In the genomic region with DNA sequence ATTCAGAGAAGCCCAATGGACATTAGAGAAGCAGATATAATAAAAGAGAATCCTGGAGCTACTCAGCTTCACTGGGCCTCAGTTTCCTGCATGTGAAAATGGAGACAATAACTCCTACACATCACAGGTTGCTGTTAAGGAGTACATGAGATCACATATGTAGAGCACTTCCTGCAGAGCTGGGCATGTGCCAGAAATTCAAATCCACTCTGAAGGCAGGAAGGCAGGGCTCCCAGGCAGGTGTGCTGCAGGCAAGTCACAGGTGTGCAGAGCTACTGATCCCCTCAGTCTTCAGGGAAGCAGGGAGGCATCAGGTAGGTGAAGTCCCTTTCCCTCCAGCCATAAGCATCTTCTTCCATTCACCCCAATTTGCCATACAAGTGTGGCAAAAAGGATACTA, we compare ENCODE assay signal across 1 cellular context.
TF ChIP-seq lines count a peak whose summit lies in the region.

No MANE protein-coding gene starts in this region.

TF ChIP-seq in GM12878, 131 proteins besides CTCF, POLR2A, EP300 and RAD21:
- no peak for TF ChIP-seq RFX5 (IDR thresholded peaks at IDR 0.05; ENCODE audit: low read depth, low read length)
- TF ChIP-seq NR2C2 (IDR thresholded peaks at IDR 0.05; ENCODE audit: borderline replicate concordance, control insufficient read depth, insufficient read length, low read depth) = no peak
- TF ChIP-seq POLR2AphosphoS5 (IDR thresholded peaks at IDR 0.05; ENCODE audit: low read length) = no peak
- TF ChIP-seq LARP7 (IDR thresholded peaks at IDR 0.05) = no peak
